In the genomic region with DNA sequence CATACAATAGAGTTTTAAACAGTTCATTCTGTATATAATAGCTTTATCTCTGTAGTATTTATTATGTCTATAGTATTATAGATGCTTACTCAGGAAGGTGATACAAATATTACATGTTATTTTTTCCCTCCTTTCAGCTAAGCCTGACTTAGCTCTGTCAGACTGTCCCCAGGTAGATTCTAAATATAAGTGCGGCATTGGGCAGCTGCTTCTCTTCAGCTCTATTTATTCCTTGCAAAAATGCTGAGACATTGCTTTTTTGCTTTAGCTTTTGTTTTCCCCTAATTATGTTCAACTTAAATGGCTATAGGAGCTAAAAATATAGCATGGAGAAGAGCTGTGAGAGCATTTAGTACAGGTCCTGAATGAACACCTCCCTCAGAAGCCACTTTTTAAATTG, we compare ENCODE assay signal across 18 cellular contexts.
"Had no signal": no experiment of that assay in that cellular context is flagged by ENCODE, and none has a peak within 500 bp of the region (broad histone marks: within the 10 kb centered on the region; RNA-seq: fewer than 3 reads in every experiment).

No MANE protein-coding gene starts in this region.

- H3K36me3 ChIP-seq: SJCRH30 had no signal

- DNase-seq: NCI-H1092, NCI-H1417 treated with DMSO at 0.1 percent for 48 hours, NCI-H146, NCI-H1694 treated with DMSO at 0.1 percent for 48 hours, NCI-H1930, NCI-H2081, NCI-H2107, NCI-H2171 treated with DMSO at 0.1 percent for 48 hours, NCI-H345, NCI-H446 treated with DMSO at 0.1 percent for 48 hours, NCI-H510A treated with DMSO at 0.1 percent for 48 hours, NCI-H526, PC-3, SHP77 treated with DMSO at 0.1 percent for 48 hours, SJCRH30, T-helper 1 cell, T-helper 17 cell had no signal

- H3K9me3 ChIP-seq: SJCRH30 had no signal

- FAIRE-seq: K562 had no signal

- H3K27me3 ChIP-seq: SJCRH30 had no signal

- H3K27ac ChIP-seq: SJCRH30 had no signal

- H3K4me3 ChIP-seq: K562, SJCRH30 had no signal

- H3K4me1 ChIP-seq: SJCRH30 had no signal
